22 cellular contexts compared by ENCODE assay signal in the genomic region with DNA sequence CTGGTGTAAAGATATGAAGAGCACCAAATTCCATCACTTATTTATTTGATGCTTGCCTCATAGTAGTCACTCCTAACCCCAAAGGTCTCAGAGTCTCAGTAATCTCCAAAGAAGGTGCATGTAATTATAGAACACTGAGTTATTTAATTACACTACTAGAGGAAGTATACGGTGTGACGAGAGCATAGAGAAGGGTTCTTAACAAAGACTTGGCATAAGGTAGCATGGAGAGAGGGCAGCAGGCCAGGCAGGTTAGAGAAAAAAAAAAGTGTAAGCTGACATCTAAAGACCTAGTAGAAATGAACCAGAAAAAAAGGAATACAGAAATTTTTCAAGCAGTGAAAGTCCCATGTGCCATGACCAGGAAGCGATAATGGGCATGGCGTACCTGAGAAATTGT.
"Had no signal": no experiment of that assay in that cellular context is flagged by ENCODE, and none has a peak within 500 bp of the region (broad histone marks: within the 10 kb centered on the region; RNA-seq: fewer than 3 reads in every experiment).

No MANE protein-coding gene starts in this region.

- H3K36me3 Mint-ChIP-seq: stimulated activated naive B cell treated with anti-CD40 and anti-IgM and Interleukin-4, amounts not matched to agents 10 μg/mL and 1 μg/mL and 100 μg/mL, for 72 hours; type B pancreatic cell had no signal

- H3K36me3 ChIP-seq: prostate gland, spleen had no signal

- DNase-seq: central memory CD4-positive, alpha-beta T cell; effector CD4-positive, alpha-beta T cell; endodermal cell; erythroblast; foreskin keratinocyte; head of caudate nucleus; hypothalamus; kidney glomerular epithelial cell; mesendoderm; naive thymus-derived CD4-positive, alpha-beta T cell; nephron progenitor cell; spleen; stimulated activated CD4-positive, alpha-beta T cell treated with anti-CD3 and anti-CD28 coated beads, Interleukin-15, amount 100 ng/mL, for 24 hours; stimulated activated CD4-positive, alpha-beta T cell treated with anti-CD3 and anti-CD28 coated beads, Interleukin-1b, Interleukin-23, amount 100 ng/mL, for 48 hours; stimulated activated CD4-positive, alpha-beta T cell treated with anti-CD3 and anti-CD28 coated beads, Interleukin-4, amount 100 ng/mL, for 4 hours; stimulated activated naive B cell treated with anti-CD40 and anti-IgM and Interleukin-4, amounts not matched to agents 10 μg/mL and 1 μg/mL and 100 μg/mL, for 72 hours; stimulated activated naive CD8-positive, alpha-beta T cell treated with anti-CD3 and anti-CD28 coated beads, Interleukin-15, amount 100 ng/mL, for 72 hours had no signal

- H3K27me3 Mint-ChIP-seq: stimulated activated naive B cell treated with anti-CD40 and anti-IgM and Interleukin-4, amounts not matched to agents 10 μg/mL and 1 μg/mL and 100 μg/mL, for 72 hours; stimulated activated naive CD8-positive, alpha-beta T cell treated with anti-CD3 and anti-CD28 coated beads, Interleukin-15, amount 100 ng/mL, for 72 hours; type B pancreatic cell had no signal

- ATAC-seq: foreskin keratinocyte; naive thymus-derived CD4-positive, alpha-beta T cell; sciatic nerve; stimulated activated naive B cell treated with anti-CD40 and anti-IgM and Interleukin-4, amounts not matched to agents 10 μg/mL and 1 μg/mL and 100 μg/mL, for 72 hours; stimulated activated naive CD8-positive, alpha-beta T cell treated with anti-CD3 and anti-CD28 coated beads, Interleukin-15, amount 100 ng/mL, for 72 hours had no signal

- H3K27ac Mint-ChIP-seq: endodermal cell; naive thymus-derived CD4-positive, alpha-beta T cell; nephron progenitor cell; stimulated activated naive B cell treated with anti-CD40 and anti-IgM and Interleukin-4, amounts not matched to agents 10 μg/mL and 1 μg/mL and 100 μg/mL, for 72 hours; stimulated activated naive CD8-positive, alpha-beta T cell treated with anti-CD3 and anti-CD28 coated beads, Interleukin-15, amount 100 ng/mL, for 72 hours; type B pancreatic cell had no signal

- H3K4me1 Mint-ChIP-seq: nephron progenitor cell; stimulated activated naive CD8-positive, alpha-beta T cell treated with anti-CD3 and anti-CD28 coated beads, Interleukin-15, amount 100 ng/mL, for 72 hours had no signal

- H3K4me3 ChIP-seq: coronary artery, prostate gland, spleen had no signal

- H3K27ac ChIP-seq: coronary artery, foreskin keratinocyte, parathyroid adenoma, prostate gland, spleen had no signal

- H3K27me3 ChIP-seq: foreskin keratinocyte, spleen had no signal

- H3K4me3 Mint-ChIP-seq: endodermal cell; naive thymus-derived CD4-positive, alpha-beta T cell; nephron progenitor cell; stimulated activated naive B cell treated with anti-CD40 and anti-IgM and Interleukin-4, amounts not matched to agents 10 μg/mL and 1 μg/mL and 100 μg/mL, for 72 hours; stimulated activated naive CD8-positive, alpha-beta T cell treated with anti-CD3 and anti-CD28 coated beads, Interleukin-15, amount 100 ng/mL, for 72 hours; type B pancreatic cell had no signal

- H3K4me1 ChIP-seq: foreskin keratinocyte, parathyroid adenoma, prostate gland, spleen had no signal

- H3K9me3 ChIP-seq: prostate gland, spleen had no signal

- H3K9me3 Mint-ChIP-seq: endodermal cell had no signal
